8 cellular contexts compared by ENCODE assay signal in the genomic region with DNA sequence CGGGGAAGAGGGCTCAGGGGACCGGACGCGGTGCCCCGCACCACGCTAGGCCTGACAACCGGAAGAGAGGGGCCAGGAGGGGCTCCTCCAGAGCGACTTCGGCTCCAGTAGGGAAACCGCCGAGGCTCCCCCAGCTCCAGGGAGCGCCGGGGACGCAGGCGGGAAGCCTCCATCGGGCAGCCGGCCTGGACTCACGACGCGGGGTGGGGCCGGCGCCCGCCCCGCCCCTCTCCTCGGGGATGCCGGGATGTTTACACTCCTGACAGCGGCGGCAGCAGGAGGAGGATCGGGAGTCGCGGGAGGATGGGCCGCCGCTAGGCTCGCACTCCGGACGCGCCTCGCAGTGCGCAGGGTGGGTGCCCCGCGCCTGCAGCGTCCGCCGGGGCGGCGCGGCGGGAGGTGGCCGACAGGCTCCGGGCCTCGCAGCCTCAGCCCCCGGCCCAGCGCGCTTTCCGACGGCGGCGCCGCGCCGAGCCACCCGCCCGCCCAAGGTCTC. TPM values are rescaled to one million over a fixed set of nuclear protein-coding genes. Genes with fewer than 3 reads are reported as not detected.
DNase-seq lines count a peak whose midpoint lies in the region; ATAC-seq and TF ChIP-seq lines count a peak whose summit lies in the region.

A gene (plus strand): TSS at position 254 of the 496 bp plus-strand sequence. CDS start 75,583 bp downstream, outside the sequence.

- H3K27ac ChIP-seq in CD4-positive, CD25-positive, alpha-beta regulatory T cell (ENCODE audit: insufficient read depth, low read length, poor library complexity, severe bottlenecking): peak within 1 kb of the TSS; percentile 96
- peak within 1 kb of the TSS; percentile 59 for H3K27ac ChIP-seq in ectodermal cell (ENCODE audit: insufficient read depth, low read depth, low read length, poor library complexity, severe bottlenecking)

- no peaks in the 10 kb centered on the region for H3K27me3 Mint-ChIP-seq in CD4-positive, CD25-positive, alpha-beta regulatory T cell
- H3K27me3 Mint-ChIP-seq in activated CD4-positive, alpha-beta memory T cell treated with anti-CD3 and anti-CD28 coated beads for 36 hours: no peaks in the 10 kb centered on the region

- no peaks in the 10 kb centered on the region for H3K36me3 ChIP-seq in CD4-positive, CD25-positive, alpha-beta regulatory T cell (ENCODE audit: control insufficient read depth, insufficient read depth, low read length)
- no peaks in the 10 kb centered on the region for H3K36me3 ChIP-seq in ectodermal cell (ENCODE audit: control insufficient read depth, insufficient read depth, low read length)

- H3K27me3 ChIP-seq in CD4-positive, CD25-positive, alpha-beta regulatory T cell (ENCODE audit: control insufficient read depth, insufficient read depth, low read length): no peaks in the 10 kb centered on the region
- no peaks in the 10 kb centered on the region for H3K27me3 ChIP-seq in ectodermal cell (ENCODE audit: control insufficient read depth, insufficient read depth, low read length, poor library complexity, severe bottlenecking)

- CTCF ChIA-PET in activated CD4-positive, alpha-beta memory T cell treated with anti-CD3 and anti-CD28 coated beads for 36 hours (lab: Charles Lee): interaction anchor here (0.5 to 2.1 kb wide), 23 partner anchors 9 to 529 kb away, joined by 3 to 13 read pairs (median 3); no protein-coding TSS in a partner anchor

- H3K27ac Mint-ChIP-seq in CD4-positive, CD25-positive, alpha-beta regulatory T cell: peak within 1 kb of the TSS; percentile 99 to 100 (median 99)
- H3K27ac Mint-ChIP-seq in activated CD4-positive, alpha-beta memory T cell treated with anti-CD3 and anti-CD28 coated beads for 36 hours: peak within 1 kb of the TSS; percentile 97

- TF ChIP-seq POLR2A in lower leg skin (IDR thresholded peaks at IDR 0.05): peak in 1 of 2 donors; percentile 72

- intact Hi-C loops in activated CD4-positive, alpha-beta memory T cell treated with anti-CD3 and anti-CD28 coated beads for 36 hours (cut with micrococcal nuclease): loop anchor here (1.0 to 10.0 kb wide), 7 partner anchors 14 to 632 kb away; a partner anchor contains a TSS
- intact Hi-C loops in lower leg skin (cut with DNase I; ENCODE audit: low total_unique reads): no loop called here

- peaks cover 4% of the 10 kb centered on the region for H3K36me3 Mint-ChIP-seq in CD4-positive, CD25-positive, alpha-beta regulatory T cell
- H3K36me3 Mint-ChIP-seq in activated CD4-positive, alpha-beta memory T cell treated with anti-CD3 and anti-CD28 coated beads for 36 hours: peaks cover 5% of the 10 kb centered on the region

- no peak for TF ChIP-seq CTCF in lower leg skin (IDR thresholded peaks at IDR 0.05)

- ATAC-seq in CD4-positive, CD25-positive, alpha-beta regulatory T cell (ENCODE audit: low read depth in 2 of 2): peak; percentile 22 to 27
- peak; percentile 45 for ATAC-seq in GM19397 (IDR thresholded peaks at IDR 0.05; ENCODE audit: unreplicated experiment)
- peak; percentile 38 for ATAC-seq in HG03520 (IDR thresholded peaks at IDR 0.05; ENCODE audit: unreplicated experiment)

- peak; percentile 60 to 85 (median 67) for DNase-seq in CD4-positive, CD25-positive, alpha-beta regulatory T cell
- DNase-seq in NCI-H748 (lab: John Stamatoyannopoulos, UW; ENCODE audit: unreplicated experiment) (peak; percentile 82), lower leg skin (ENCODE audit: low spot score in 2 of 2) (peak; percentile 80 to 96)
- DNase-seq in activated CD4-positive, alpha-beta memory T cell treated with anti-CD3 and anti-CD28 coated beads for 36 hours: peak; percentile 76
- peak in 2 of 3 experiments; percentile 55 to 68 for DNase-seq in stimulated activated CD4-positive, alpha-beta T cell treated with anti-CD3 and anti-CD28 coated beads, TNF-alpha, amount 100 ng/mL, for 24 hours (ENCODE audit: low read depth in 3 of 3)

- H3K4me1 Mint-ChIP-seq in CD4-positive, CD25-positive, alpha-beta regulatory T cell: peaks cover 9 to 46% (median 32%) of the 10 kb centered on the region in 4 donors
- H3K4me1 Mint-ChIP-seq in activated CD4-positive, alpha-beta memory T cell treated with anti-CD3 and anti-CD28 coated beads for 36 hours (ENCODE audit: low read depth): peaks cover 28% of the 10 kb centered on the region

- H3K9me3 Mint-ChIP-seq in CD4-positive, CD25-positive, alpha-beta regulatory T cell: peaks cover 0 to 1% (median 0%) of the 10 kb centered on the region in 7 donors
- no peaks in the 10 kb centered on the region for H3K9me3 Mint-ChIP-seq in activated CD4-positive, alpha-beta memory T cell treated with anti-CD3 and anti-CD28 coated beads for 36 hours

- peak within 1 kb of the TSS; percentile 97 to 100 (median 100) for H3K4me3 Mint-ChIP-seq in CD4-positive, CD25-positive, alpha-beta regulatory T cell
- H3K4me3 Mint-ChIP-seq in activated CD4-positive, alpha-beta memory T cell treated with anti-CD3 and anti-CD28 coated beads for 36 hours: peak within 1 kb of the TSS; percentile 98

- H3K4me1 ChIP-seq in CD4-positive, CD25-positive, alpha-beta regulatory T cell (ENCODE audit: control insufficient read depth, insufficient read depth, low read length, poor library complexity, severe bottlenecking): peaks cover 33% of the 10 kb centered on the region
- H3K4me1 ChIP-seq in ectodermal cell (ENCODE audit: control insufficient read depth, insufficient read depth, low read length): peaks cover 7% of the 10 kb centered on the region

- WGBS in ectodermal cell, 2 experiments: 0% methylated on average over 63 of the region's 63 CpGs
- WGBS in lower leg skin, 2 donors: 0 to 1% methylated on average over 23 to 33 of the region's 63 CpGs

- POLR2A ChIA-PET in activated CD4-positive, alpha-beta memory T cell treated with anti-CD3 and anti-CD28 coated beads for 36 hours (lab: Charles Lee): interaction anchor here (0.6 to 2.2 kb wide), 4 partner anchors 11 to 724 kb away, joined by 3 to 8 read pairs (median 4); no protein-coding TSS in a partner anchor

- H3K9me3 ChIP-seq in CD4-positive, CD25-positive, alpha-beta regulatory T cell (ENCODE audit: control insufficient read depth in 2 of 2, low read length in 2 of 2): no peaks in the 10 kb centered on the region
- H3K9me3 ChIP-seq in ectodermal cell (ENCODE audit: control insufficient read depth, low read length): no peaks in the 10 kb centered on the region

- H3K4me3 ChIP-seq in CD4-positive, CD25-positive, alpha-beta regulatory T cell (ENCODE audit: low read depth, low read length): peak within 1 kb of the TSS; percentile 93
- peak within 1 kb of the TSS; percentile 77 for H3K4me3 ChIP-seq in ectodermal cell (ENCODE audit: insufficient read depth, low read depth, low read length)
- peak within 1 kb of the TSS; percentile 98 for H3K4me3 ChIP-seq in lower leg skin (ENCODE audit: low read depth, poor library complexity, severe bottlenecking)

RNA-seq across cellular contexts. Expression of the gene that starts here (rescaled TPM):
- 56.4 TPM for total RNA-seq in CD4-positive, CD25-positive, alpha-beta regulatory T cell
- 10 to 100 TPM; 37.7 to 61.3 (median 52.1) TPM for polyA plus RNA-seq in CD4-positive, CD25-positive, alpha-beta regulatory T cell
- 10 to 100 TPM; 61.6 to 62.0 TPM for total RNA-seq in activated CD4-positive, alpha-beta memory T cell treated with anti-CD3 and anti-CD28 coated beads for 36 hours
- polyA plus RNA-seq in ectodermal cell (2013, experiment 1 of 4): 16.8 TPM
- polyA plus RNA-seq in ectodermal cell (2013, experiment 2 of 4): 16.3 TPM
- 16.7 TPM for polyA plus RNA-seq in ectodermal cell (2013, experiment 3 of 4)
- 18.6 TPM for polyA plus RNA-seq in ectodermal cell (2013, experiment 4 of 4)
- total RNA-seq in lower leg skin: 10 to 100 TPM; 50.4 to 71.6 (median 57.3) TPM

Comparison
In these comparisons a context has a peak if more than half of its experiments do, and no peak if none do; other contexts are left out.
1. Peak in every context shown above with its lines: DNase-seq, ATAC-seq, H3K4me3 ChIP-seq and H3K27ac ChIP-seq.